ENCODE assay signal across 24 cellular contexts in genomic region chr21:22263890-22264289, GRCh38.
"Had no signal": no experiment of that assay in that cellular context is flagged by ENCODE, and none has a peak within 500 bp of the region (broad histone marks: within the 10 kb centered on the region; RNA-seq: fewer than 3 reads in every experiment).

No MANE protein-coding gene starts in this region.

- H3K9me3 ChIP-seq: colonic mucosa, esophagus muscularis mucosa, gastrocnemius medialis, gastroesophageal sphincter had no signal

- H3K4me1 ChIP-seq: colonic mucosa, esophagus muscularis mucosa, esophagus squamous epithelium, foreskin keratinocyte, gastrocnemius medialis, gastroesophageal sphincter, heart left ventricle, heart right ventricle had no signal

- DNase-seq: colonic mucosa; cortex of kidney; dermis blood vessel endothelial cell; dorsolateral prefrontal cortex; effector CD4-positive, alpha-beta T cell; effector CD8-positive, alpha-beta T cell; effector memory CD4-positive, alpha-beta T cell; effector memory CD8-positive, alpha-beta T cell; endodermal cell; erythroblast; esophagus squamous epithelium; foreskin fibroblast; foreskin keratinocyte; foreskin melanocyte; gastrocnemius medialis; glutamatergic neuron; head of caudate nucleus; heart left ventricle; heart right ventricle had no signal

- H3K27ac ChIP-seq: colonic mucosa, coronary artery, dorsolateral prefrontal cortex, epithelial cell of prostate, esophagus muscularis mucosa, esophagus squamous epithelium, foreskin keratinocyte, gastrocnemius medialis, gastroesophageal sphincter, heart left ventricle, heart right ventricle had no signal

- H3K27me3 ChIP-seq: colonic mucosa, dorsolateral prefrontal cortex, esophagus muscularis mucosa, esophagus squamous epithelium, foreskin keratinocyte, gastrocnemius medialis, gastroesophageal sphincter, heart left ventricle, heart right ventricle had no signal

- H3K36me3 ChIP-seq: colonic mucosa, esophagus muscularis mucosa, esophagus squamous epithelium, gastrocnemius medialis, gastroesophageal sphincter, heart left ventricle, heart right ventricle had no signal

- ATAC-seq: effector memory CD8-positive, alpha-beta T cell; esophagus mucosa; foreskin keratinocyte; gastrocnemius medialis; gastroesophageal sphincter; heart left ventricle; heart right ventricle had no signal

- H3K4me3 ChIP-seq: colonic mucosa, coronary artery, dorsolateral prefrontal cortex, esophagus muscularis mucosa, esophagus squamous epithelium, gastrocnemius medialis, gastroesophageal sphincter, heart left ventricle, heart right ventricle had no signal
